ENCODE assay signal across 8 cellular contexts in the genomic region with DNA sequence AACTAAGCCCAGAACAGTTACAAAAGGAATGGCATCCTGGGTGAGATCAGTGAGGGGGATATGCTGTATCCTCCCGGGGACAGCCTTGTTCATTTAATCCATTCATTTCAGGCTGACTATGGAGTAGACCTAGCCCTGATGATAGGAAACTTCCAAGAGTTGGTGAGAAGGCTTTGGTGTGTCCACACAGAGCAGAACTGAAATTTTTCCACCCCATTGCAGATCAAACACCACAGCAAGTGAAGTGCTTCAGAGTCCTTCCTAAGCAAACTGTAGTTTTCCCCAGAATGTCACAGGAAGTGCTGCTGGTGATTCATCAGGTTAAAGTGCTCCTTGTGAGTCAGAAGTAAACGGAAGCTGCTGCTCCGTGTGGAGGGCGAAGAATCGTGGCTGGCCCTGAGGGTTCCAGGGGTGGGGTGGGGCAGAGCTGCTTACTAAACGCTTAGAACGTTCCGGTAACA.
DNase-seq lines count a peak whose midpoint lies in the region; ATAC-seq and TF ChIP-seq lines count a peak whose summit lies in the region.

No MANE protein-coding gene starts in this region.

- DNase-seq in AG09319 (ENCODE audit: extremely low read depth, low read depth) (peak; percentile 68), RWPE1 (ENCODE audit: low spot score) (peak; percentile 90), glutamatergic neuron (no peak), NCI-H2171 treated with DMSO at 0.1 percent for 48 hours (lab: John Stamatoyannopoulos, UW) (no peak), NCI-H82 treated with DMSO at 0.1 percent for 48 hours (lab: John Stamatoyannopoulos, UW; ENCODE audit: unreplicated experiment) (no peak)
- DNase-seq in activated effector memory CD4-positive, alpha-beta T cell treated with anti-CD3 and anti-CD28 coated beads, Interleukin-2, amount 50 U/mL, for 16 hours: peak; percentile 92
- peak; percentile 58 to 67 for DNase-seq in stimulated activated CD4-positive, alpha-beta T cell treated with anti-CD3 and anti-CD28 coated beads, Interleukin-15, amount 100 ng/mL, for 1 hour (ENCODE audit: low read depth in 1 of 2, low spot score in 1 of 2)

- peaks cover 15% of the 10 kb centered on the region for H3K9me3 Mint-ChIP-seq in glutamatergic neuron (ENCODE audit: unreplicated experiment)

- H3K4me1 Mint-ChIP-seq in glutamatergic neuron (ENCODE audit: low read depth, unreplicated experiment): peaks cover 39% of the 10 kb centered on the region

- H3K4me3 Mint-ChIP-seq in glutamatergic neuron (ENCODE audit: unreplicated experiment): no peak overlapping the region

- peaks cover 6% of the 10 kb centered on the region for H3K27me3 Mint-ChIP-seq in glutamatergic neuron (ENCODE audit: unreplicated experiment)

- POLR2A ChIA-PET in RWPE1 (lab: Yijun Ruan, JAX; ENCODE audit: low non-redundant PET): no interaction called here

- CTCF ChIA-PET in RWPE1 (lab: Yijun Ruan, JAX): interaction anchor here (0.6 to 1.1 kb wide), 2 partner anchors 26 to 155 kb away, joined by 3 to 5 read pairs; no protein-coding TSS in a partner anchor

- no peaks in the 10 kb centered on the region for H3K36me3 Mint-ChIP-seq in glutamatergic neuron (ENCODE audit: unreplicated experiment)

- H3K27ac ChIP-seq in RWPE1: peak overlapping the region; percentile 85

- no peak for TF ChIP-seq CTCF in AG09319 (IDR thresholded peaks at IDR 0.05; ENCODE audit: low read depth, low read length)
- TF ChIP-seq CTCF in RWPE1 (conservative IDR thresholded peaks at IDR 0.05; ENCODE audit: low read depth): no peak
- no peak for TF ChIP-seq CTCF in glutamatergic neuron (IDR thresholded peaks at IDR 0.05; ENCODE audit: partially characterized antibody, unreplicated experiment)

- H3K27ac Mint-ChIP-seq in glutamatergic neuron (ENCODE audit: unreplicated experiment): peak overlapping the region; percentile 67

- ATAC-seq in GM21786 (IDR thresholded peaks at IDR 0.05; ENCODE audit: unreplicated experiment): peak; percentile 56

Comparison
In these comparisons a context has a peak if more than half of its experiments do, and no peak if none do; other contexts are left out.
1. DNase-seq: peak in AG09319 (single experiment), RWPE1 (single experiment), activated effector memory CD4-positive, alpha-beta T cell treated with anti-CD3 and anti-CD28 coated beads, Interleukin-2, amount 50 U/mL, for 16 hours (single experiment) and stimulated activated CD4-positive, alpha-beta T cell treated with anti-CD3 and anti-CD28 coated beads, Interleukin-15, amount 100 ng/mL, for 1 hour (2 of 2); none in glutamatergic neuron (single experiment), NCI-H2171 treated with DMSO at 0.1 percent for 48 hours (single experiment) and NCI-H82 treated with DMSO at 0.1 percent for 48 hours (single experiment).